ENCODE assay signal across 1 cellular context in the genomic region with DNA sequence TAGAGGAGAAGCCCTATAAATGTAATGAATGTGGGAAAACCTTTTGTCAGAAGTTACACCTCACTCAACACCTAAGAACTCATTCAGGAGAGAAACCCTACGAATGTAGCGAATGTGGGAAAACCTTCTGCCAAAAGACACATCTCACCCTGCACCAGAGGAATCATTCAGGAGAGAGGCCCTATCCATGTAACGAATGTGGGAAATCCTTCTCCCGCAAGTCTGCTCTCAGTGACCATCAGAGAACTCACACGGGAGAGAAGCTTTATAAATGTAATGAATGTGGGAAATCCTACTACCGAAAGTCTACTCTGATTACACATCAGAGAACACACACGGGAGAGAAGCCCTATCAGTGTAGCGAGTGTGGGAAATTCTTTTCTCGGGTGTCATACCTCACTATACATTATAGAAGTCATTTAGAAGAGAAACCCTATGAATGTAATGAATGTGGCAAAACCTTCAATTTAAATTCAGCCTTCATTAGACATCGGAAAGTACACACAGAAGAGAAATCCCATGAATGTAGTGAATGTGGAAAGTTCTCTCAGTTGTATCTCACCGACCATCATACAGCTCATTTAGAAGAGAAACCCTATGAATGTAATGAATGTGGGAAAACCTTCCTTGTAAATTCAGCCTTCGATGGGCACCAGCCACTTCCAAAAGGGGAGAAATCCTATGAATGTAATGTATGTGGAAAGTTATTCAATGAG.
A peak's percentile ranks its signal among the peaks of the same experiment; 100 is the strongest.
TF ChIP-seq lines count a peak whose summit lies in the region.

No MANE protein-coding gene starts in this region.

TF ChIP-seq in GM12878, 131 proteins besides CTCF, POLR2A, EP300 and RAD21 (continued from another document):
- no peak for TF ChIP-seq HDAC2 (IDR thresholded peaks at IDR 0.05)
- no peak for TF ChIP-seq TCF12 (IDR thresholded peaks at IDR 0.05; ENCODE audit: low read depth, low read length)
- TF ChIP-seq, protein P1, sequence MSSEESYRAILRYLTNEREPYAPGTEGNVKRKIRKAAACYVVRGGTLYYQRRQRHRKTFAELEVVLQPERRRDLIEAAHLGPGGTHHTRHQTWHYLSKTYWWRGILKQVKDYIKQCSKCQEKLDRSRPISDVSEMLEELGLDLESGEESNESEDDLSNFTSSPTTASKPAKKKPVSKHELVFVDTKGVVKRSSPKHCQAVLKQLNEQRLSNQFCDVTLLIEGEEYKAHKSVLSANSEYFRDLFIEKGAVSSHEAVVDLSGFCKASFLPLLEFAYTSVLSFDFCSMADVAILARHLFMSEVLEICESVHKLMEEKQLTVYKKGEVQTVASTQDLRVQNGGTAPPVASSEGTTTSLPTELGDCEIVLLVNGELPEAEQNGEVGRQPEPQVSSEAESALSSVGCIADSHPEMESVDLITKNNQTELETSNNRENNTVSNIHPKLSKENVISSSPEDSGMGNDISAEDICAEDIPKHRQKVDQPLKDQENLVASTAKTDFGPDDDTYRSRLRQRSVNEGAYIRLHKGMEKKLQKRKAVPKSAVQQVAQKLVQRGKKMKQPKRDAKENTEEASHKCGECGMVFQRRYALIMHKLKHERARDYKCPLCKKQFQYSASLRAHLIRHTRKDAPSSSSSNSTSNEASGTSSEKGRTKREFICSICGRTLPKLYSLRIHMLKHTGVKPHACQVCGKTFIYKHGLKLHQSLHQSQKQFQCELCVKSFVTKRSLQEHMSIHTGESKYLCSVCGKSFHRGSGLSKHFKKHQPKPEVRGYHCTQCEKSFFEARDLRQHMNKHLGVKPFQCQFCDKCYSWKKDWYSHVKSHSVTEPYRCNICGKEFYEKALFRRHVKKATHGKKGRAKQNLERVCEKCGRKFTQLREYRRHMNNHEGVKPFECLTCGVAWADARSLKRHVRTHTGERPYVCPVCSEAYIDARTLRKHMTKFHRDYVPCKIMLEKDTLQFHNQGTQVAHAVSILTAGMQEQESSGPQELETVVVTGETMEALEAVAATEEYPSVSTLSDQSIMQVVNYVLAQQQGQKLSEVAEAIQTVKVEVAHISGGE (CRISPR knock-in tag; IDR thresholded peaks at IDR 0.05), result no peak
- peak; percentile 95; the same call in 1 of the 2 replicates for TF ChIP-seq CBX3 (IDR thresholded peaks at IDR 0.05; ENCODE audit: borderline replicate concordance, low read depth)
- TF ChIP-seq CBX5 (IDR thresholded peaks at IDR 0.05; ENCODE audit: low read depth), result peak; percentile 97
- TF ChIP-seq, protein P2, sequence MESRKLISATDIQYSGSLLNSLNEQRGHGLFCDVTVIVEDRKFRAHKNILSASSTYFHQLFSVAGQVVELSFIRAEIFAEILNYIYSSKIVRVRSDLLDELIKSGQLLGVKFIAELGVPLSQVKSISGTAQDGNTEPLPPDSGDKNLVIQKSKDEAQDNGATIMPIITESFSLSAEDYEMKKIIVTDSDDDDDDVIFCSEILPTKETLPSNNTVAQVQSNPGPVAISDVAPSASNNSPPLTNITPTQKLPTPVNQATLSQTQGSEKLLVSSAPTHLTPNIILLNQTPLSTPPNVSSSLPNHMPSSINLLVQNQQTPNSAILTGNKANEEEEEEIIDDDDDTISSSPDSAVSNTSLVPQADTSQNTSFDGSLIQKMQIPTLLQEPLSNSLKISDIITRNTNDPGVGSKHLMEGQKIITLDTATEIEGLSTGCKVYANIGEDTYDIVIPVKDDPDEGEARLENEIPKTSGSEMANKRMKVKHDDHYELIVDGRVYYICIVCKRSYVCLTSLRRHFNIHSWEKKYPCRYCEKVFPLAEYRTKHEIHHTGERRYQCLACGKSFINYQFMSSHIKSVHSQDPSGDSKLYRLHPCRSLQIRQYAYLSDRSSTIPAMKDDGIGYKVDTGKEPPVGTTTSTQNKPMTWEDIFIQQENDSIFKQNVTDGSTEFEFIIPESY (IDR thresholded peaks at IDR 0.05), result peak; percentile 92
- TF ChIP-seq, protein P3, sequence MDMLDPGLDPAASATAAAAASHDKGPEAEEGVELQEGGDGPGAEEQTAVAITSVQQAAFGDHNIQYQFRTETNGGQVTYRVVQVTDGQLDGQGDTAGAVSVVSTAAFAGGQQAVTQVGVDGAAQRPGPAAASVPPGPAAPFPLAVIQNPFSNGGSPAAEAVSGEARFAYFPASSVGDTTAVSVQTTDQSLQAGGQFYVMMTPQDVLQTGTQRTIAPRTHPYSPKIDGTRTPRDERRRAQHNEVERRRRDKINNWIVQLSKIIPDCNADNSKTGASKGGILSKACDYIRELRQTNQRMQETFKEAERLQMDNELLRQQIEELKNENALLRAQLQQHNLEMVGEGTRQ (IDR thresholded peaks at IDR 0.05; ENCODE audit: borderline replicate concordance, low read depth, low read length), result no peak
- TF ChIP-seq CHD4 (IDR thresholded peaks at IDR 0.05), result no peak
- no peak for TF ChIP-seq DPF2 (IDR thresholded peaks at IDR 0.05)
- TF ChIP-seq, protein P4, sequence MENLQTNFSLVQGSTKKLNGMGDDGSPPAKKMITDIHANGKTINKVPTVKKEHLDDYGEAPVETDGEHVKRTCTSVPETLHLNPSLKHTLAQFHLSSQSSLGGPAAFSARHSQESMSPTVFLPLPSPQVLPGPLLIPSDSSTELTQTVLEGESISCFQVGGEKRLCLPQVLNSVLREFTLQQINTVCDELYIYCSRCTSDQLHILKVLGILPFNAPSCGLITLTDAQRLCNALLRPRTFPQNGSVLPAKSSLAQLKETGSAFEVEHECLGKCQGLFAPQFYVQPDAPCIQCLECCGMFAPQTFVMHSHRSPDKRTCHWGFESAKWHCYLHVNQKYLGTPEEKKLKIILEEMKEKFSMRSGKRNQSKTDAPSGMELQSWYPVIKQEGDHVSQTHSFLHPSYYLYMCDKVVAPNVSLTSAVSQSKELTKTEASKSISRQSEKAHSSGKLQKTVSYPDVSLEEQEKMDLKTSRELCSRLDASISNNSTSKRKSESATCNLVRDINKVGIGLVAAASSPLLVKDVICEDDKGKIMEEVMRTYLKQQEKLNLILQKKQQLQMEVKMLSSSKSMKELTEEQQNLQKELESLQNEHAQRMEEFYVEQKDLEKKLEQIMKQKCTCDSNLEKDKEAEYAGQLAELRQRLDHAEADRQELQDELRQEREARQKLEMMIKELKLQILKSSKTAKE (IDR thresholded peaks at IDR 0.05; ENCODE audit: low read depth, poor library complexity, severe bottlenecking), result peak; percentile 66
- peak; percentile 37 for TF ChIP-seq ZNF274 (IDR thresholded peaks at IDR 0.05; ENCODE audit: insufficient read depth, insufficient read length)
